In genomic region chr20:2101935-2102584, GRCh38 we compare ENCODE assay signal across 8 cellular contexts. TPM values are rescaled to one million over a fixed set of nuclear protein-coding genes. Genes with fewer than 3 reads are reported as not detected.
A peak's percentile ranks its signal among the peaks of the same experiment; 100 is the strongest.
DNase-seq lines count a peak whose midpoint lies in the region; ATAC-seq, FAIRE-seq and TF ChIP-seq lines count a peak whose summit lies in the region.

No MANE protein-coding gene starts in this region.

- H3K36me3 Mint-ChIP-seq in T-helper 17 cell (ENCODE audit: low read depth) = peaks cover 3% of the 10 kb centered on the region

- DNase-seq in GM18507 (ENCODE audit: extremely low spot score, insufficient read length, low read depth) (peak; percentile 83), NCI-H187 (lab: John Stamatoyannopoulos, UW) (peak; percentile 87 to 97), T-helper 17 cell (peak; percentile 79 to 80 (median 79)), left ventricle myocardium superior (peak; percentile 95), psoas muscle (peak; percentile 95 to 96)

- H3K36me3 ChIP-seq in psoas muscle (ENCODE audit: insufficient read depth in 1 of 2, low read depth in 1 of 2) (peaks cover 0 to 7% of the 10 kb centered on the region in 2 donors), urinary bladder (ENCODE audit: insufficient read depth) (no peaks in the 10 kb centered on the region)

- ATAC-seq in HG02970 (IDR thresholded peaks at IDR 0.05; ENCODE audit: low FRiP score, unreplicated experiment) (peak; percentile 77), T-helper 17 cell (peak; percentile 83), left ventricle myocardium superior (peak; percentile 91), psoas muscle (peak; percentile 91 to 93 (median 92))

- TF ChIP-seq CTCF in psoas muscle (IDR thresholded peaks at IDR 0.05) = no peak

- peak overlapping the region; percentile 96 for H3K27ac Mint-ChIP-seq in T-helper 17 cell

- no peak for FAIRE-seq in GM18507 (lab: Jason Lieb, UNC)

- H3K27me3 ChIP-seq in psoas muscle (ENCODE audit: insufficient read depth in 3 of 3, low read length in 2 of 3) = no peaks in the 10 kb centered on the region

- H3K4me3 ChIP-seq in psoas muscle = peak overlapping the region; percentile 93
- H3K4me3 ChIP-seq in urinary bladder (ENCODE audit: low read depth, low read length) = peak overlapping the region; percentile 86

- H3K27me3 Mint-ChIP-seq in T-helper 17 cell = no peaks in the 10 kb centered on the region

- peak overlapping the region; percentile 91 for H3K4me3 Mint-ChIP-seq in T-helper 17 cell

- H3K4me1 Mint-ChIP-seq in T-helper 17 cell = peaks cover 37% of the 10 kb centered on the region

- WGBS in psoas muscle, 3 donors = 0% methylated on average over 35 to 57 of the region's 57 CpGs
- WGBS in urinary bladder = under 1% methylated on average over 57 of the region's 57 CpGs

- H3K9me3 ChIP-seq in T-helper 17 cell (ENCODE audit: control insufficient read depth, low read length, poor library complexity, severe bottlenecking) (no peaks in the 10 kb centered on the region), psoas muscle (no peaks in the 10 kb centered on the region)

- intact Hi-C loops in left ventricle myocardium superior (cut with micrococcal nuclease) (no loop called here), psoas muscle (cut with DNase I) (loop anchor here (1.0 to 10.0 kb wide), 4 partner anchors 38 to 207 kb away; partner anchors contain the start of gene SIRPA (in 2 of the 2))

- H3K27ac ChIP-seq in angular gyrus (ENCODE audit: low read depth, low read length) (peak overlapping the region; percentile 100), psoas muscle (peak overlapping the region; percentile 99), urinary bladder (ENCODE audit: low read depth) (peak overlapping the region; percentile 99)

- H3K4me1 ChIP-seq in psoas muscle (peaks cover 37% of the 10 kb centered on the region), urinary bladder (ENCODE audit: insufficient read depth) (peaks cover 7% of the 10 kb centered on the region)

RNA-seq across cellular contexts. Expression of gene STK35, which starts 0.4 kb away (rescaled TPM):
- total RNA-seq in T-helper 17 cell = 10 to 100 TPM; 16.4 to 17.8 TPM
- 15.9 TPM for total RNA-seq in left ventricle myocardium superior
- total RNA-seq in psoas muscle = 1 to 10 TPM; 4.8 to 8.3 (median 5.4) TPM
- polyA plus RNA-seq in psoas muscle = 1 to 10 TPM; 2.5 to 3.4 (median 2.7) TPM
- 17.5 TPM for total RNA-seq in urinary bladder
- 7.6 TPM for polyA plus RNA-seq in urinary bladder

Comparison
In these comparisons a context has a peak if more than half of its experiments do, and no peak if none do; other contexts are left out.
1. Peak in every context shown above with its lines: DNase-seq, ATAC-seq, H3K4me3 ChIP-seq and H3K27ac ChIP-seq.